12 cellular contexts compared by ENCODE assay signal in the genomic region with DNA sequence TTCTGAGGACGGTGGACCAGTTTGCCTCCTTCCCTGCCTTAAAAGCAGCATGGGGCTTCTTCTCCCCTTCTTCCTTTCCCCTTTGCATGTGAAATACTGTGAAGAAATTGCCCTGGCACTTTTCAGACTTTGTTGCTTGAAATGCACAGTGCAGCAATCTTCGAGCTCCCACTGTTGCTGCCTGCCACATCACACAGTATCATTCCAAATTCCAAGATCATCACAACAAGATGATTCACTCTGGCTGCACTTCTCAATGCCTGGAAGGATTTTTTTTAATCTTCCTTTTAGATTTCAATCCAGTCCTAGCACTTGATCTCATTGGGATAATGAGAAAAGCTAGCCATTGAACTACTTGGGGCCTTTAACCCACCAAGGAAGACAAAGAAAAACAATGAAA.
DNase-seq lines count a peak whose midpoint lies in the region; ATAC-seq, FAIRE-seq and TF ChIP-seq lines count a peak whose summit lies in the region.
"Had no signal": no experiment of that assay in that cellular context is flagged by ENCODE, and none has a peak within 500 bp of the region (broad histone marks: within the 10 kb centered on the region; RNA-seq: fewer than 3 reads in every experiment).

No MANE protein-coding gene starts in this region.

- ATAC-seq in GM18909 (IDR thresholded peaks at IDR 0.05; ENCODE audit: poor library complexity, unreplicated experiment) (no peak), HG03354 (IDR thresholded peaks at IDR 0.05; ENCODE audit: poor library complexity, severe bottlenecking, unreplicated experiment) (no peak)
- ATAC-seq: activated CD8-positive, alpha-beta T cell treated with anti-CD3 and anti-CD28 coated beads for 36 hours; K562; naive thymus-derived CD4-positive, alpha-beta T cell had no signal

- no peaks in the 10 kb centered on the region for H3K27me3 ChIP-seq in smooth muscle cell (ENCODE audit: low read depth)
- H3K27me3 ChIP-seq: upper lobe of left lung had no signal

- H3K4me3 ChIP-seq in astrocyte of the spinal cord (ENCODE audit: low read depth, low read length) (no peak overlapping the region), smooth muscle cell (no peak overlapping the region)
- H3K4me3 ChIP-seq: K562, upper lobe of left lung had no signal

- DNase-seq in HCEC 1CT, result peak; percentile 49
- DNase-seq in astrocyte of the spinal cord (ENCODE audit: low read depth, low spot score), result peak; percentile 77
- DNase-seq in head of caudate nucleus, result peak in 22 of 42 donors; percentile 8 to 68 (median 32)
- no peak for DNase-seq in smooth muscle cell (lab: John Stamatoyannopoulos, UW; ENCODE audit: unreplicated experiment)
- DNase-seq in NCI-H1436 treated with DMSO at 0.1 percent for 48 hours (lab: John Stamatoyannopoulos, UW), result no peak
- DNase-seq in frontal cortex (ENCODE audit: low spot score in 2 of 2), result no peak
- DNase-seq: activated CD8-positive, alpha-beta T cell treated with anti-CD3 and anti-CD28 coated beads for 36 hours; naive thymus-derived CD4-positive, alpha-beta T cell; upper lobe of left lung had no signal

- no peaks in the 10 kb centered on the region for H3K79me2 ChIP-seq in smooth muscle cell (ENCODE audit: low read depth)

- H3K4me2 ChIP-seq in smooth muscle cell, result peak overlapping the region; percentile 7

- H4K20me1 ChIP-seq in smooth muscle cell (ENCODE audit: low read depth), result no peaks in the 10 kb centered on the region

- no peaks in the 10 kb centered on the region for H3K9me3 ChIP-seq in smooth muscle cell (replicated peaks; ENCODE audit: low read depth)
- H3K9me3 ChIP-seq: upper lobe of left lung had no signal

- H2AFZ ChIP-seq in smooth muscle cell (ENCODE audit: low read depth), result no peak overlapping the region

- no peak for TF ChIP-seq CTCF in astrocyte of the spinal cord (IDR thresholded peaks at IDR 0.05; ENCODE audit: low read depth, low read length)
- no peak for TF ChIP-seq CTCF in smooth muscle cell (IDR thresholded peaks at IDR 0.05; ENCODE audit: borderline replicate concordance, insufficient read depth, poor library complexity, severe bottlenecking)

- in situ Hi-C loops in astrocyte of the spinal cord (cut with HindIII; ENCODE audit: low sequenced_read_pairs), result no loop called here

- peaks cover under 1% of the 10 kb centered on the region for H3K36me3 ChIP-seq in smooth muscle cell (ENCODE audit: low read depth)

- intact Hi-C loops in head of caudate nucleus (cut with DNase I), result no loop called here

- no peak for FAIRE-seq in frontal cortex (lab: Jason Lieb, UNC)
- FAIRE-seq: K562 had no signal

- WGBS in smooth muscle cell (ENCODE audit: low lambda C conversion rate), result 46% methylated on average over 2 of the region's 2 CpGs

- peaks cover 14% of the 10 kb centered on the region for H3K4me1 ChIP-seq in smooth muscle cell (ENCODE audit: low read depth)
- H3K4me1 ChIP-seq: upper lobe of left lung had no signal

- peaks cover 9% of the 10 kb centered on the region for H3F3A ChIP-seq in smooth muscle cell (ENCODE audit: low read depth)

- H3K27ac ChIP-seq in smooth muscle cell (ENCODE audit: low read depth), result peak overlapping the region; percentile 78

- no peak overlapping the region for H3K9ac ChIP-seq in smooth muscle cell (ENCODE audit: low read depth)

Comparison
In these comparisons a context has a peak if more than half of its experiments do, and no peak if none do; other contexts are left out.
1. DNase-seq: peak in HCEC 1CT (single experiment), astrocyte of the spinal cord (single experiment) and head of caudate nucleus (22 of 42); none in smooth muscle cell (single experiment), NCI-H1436 treated with DMSO at 0.1 percent for 48 hours (single experiment) and frontal cortex (0 of 2).